8 cellular contexts compared by ENCODE assay signal in the genomic region with DNA sequence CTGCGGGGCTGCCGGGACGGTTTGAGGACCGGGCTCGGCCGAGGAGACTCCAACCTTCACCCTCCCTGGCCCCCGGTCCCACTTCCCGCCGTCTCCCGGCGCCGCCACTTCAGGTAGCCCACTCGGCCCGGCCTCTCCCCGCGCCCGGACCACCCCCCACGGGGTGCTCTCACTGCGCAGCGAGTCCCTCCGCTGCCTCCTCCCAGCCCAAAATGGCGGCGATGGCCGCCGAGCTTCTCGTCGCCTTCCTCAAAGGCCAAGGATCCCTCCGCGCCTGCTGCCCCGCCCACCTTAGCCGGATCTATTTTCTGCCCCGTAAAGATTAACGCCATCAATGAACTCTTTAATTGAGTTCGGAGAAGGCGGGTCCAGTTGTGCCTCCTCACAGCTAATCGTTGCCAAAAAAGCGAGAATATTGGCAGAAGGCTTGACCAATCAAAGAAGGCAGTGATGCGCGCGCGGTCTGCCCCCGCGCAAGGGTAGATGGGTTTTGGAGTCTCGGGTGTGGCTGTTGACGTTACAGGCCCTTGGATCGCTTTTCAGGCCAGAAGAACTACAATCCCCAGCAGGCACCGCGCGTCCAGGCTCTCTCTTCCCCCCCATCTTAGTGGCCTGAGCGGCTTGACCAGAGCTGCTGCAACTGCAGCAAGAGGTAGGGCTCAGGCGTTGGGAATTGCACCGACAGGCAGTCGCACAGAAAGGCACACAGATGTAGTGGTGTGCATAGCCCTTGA. TPM values are rescaled to one million over a fixed set of nuclear protein-coding genes. Genes with fewer than 3 reads are reported as not detected.
A peak's percentile ranks its signal among the peaks of the same experiment; 100 is the strongest.
DNase-seq lines count a peak whose midpoint lies in the region; ATAC-seq and TF ChIP-seq lines count a peak whose summit lies in the region.

A gene with protein sequence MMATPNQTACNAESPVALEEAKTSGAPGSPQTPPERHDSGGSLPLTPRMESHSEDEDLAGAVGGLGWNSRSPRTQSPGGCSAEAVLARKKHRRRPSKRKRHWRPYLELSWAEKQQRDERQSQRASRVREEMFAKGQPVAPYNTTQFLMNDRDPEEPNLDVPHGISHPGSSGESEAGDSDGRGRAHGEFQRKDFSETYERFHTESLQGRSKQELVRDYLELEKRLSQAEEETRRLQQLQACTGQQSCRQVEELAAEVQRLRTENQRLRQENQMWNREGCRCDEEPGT (plus strand): TSS at position 588 of the 734 bp plus-strand sequence. CDS start 919 bp downstream, outside the sequence.

- TF ChIP-seq POLR2A in gastroesophageal sphincter (IDR thresholded peaks at IDR 0.05), result peak; percentile 91 to 95

- peak within 1 kb of the TSS; percentile 18 for H2BK12ac ChIP-seq in neuronal stem cell (ENCODE audit: low read length)

- in situ Hi-C loops in SK-MEL-5 (cut with HindIII; ENCODE audit: low pct_unique_long_range_greater_than_20kb, low sequenced_read_pairs), result no loop called here

- H3K4ac ChIP-seq in neuronal stem cell (ENCODE audit: low read length), result peak within 1 kb of the TSS; percentile 97

- peak within 1 kb of the TSS; percentile 97 for H3K23ac ChIP-seq in neuronal stem cell (ENCODE audit: low read depth, low read length, poor library complexity)

- H3K4me3 ChIP-seq in gastroesophageal sphincter (peak within 1 kb of the TSS; percentile 82 to 95), neuronal stem cell (ENCODE audit: low read length in 2 of 2) (peak within 1 kb of the TSS; percentile 91), subcutaneous abdominal adipose tissue (ENCODE audit: low read depth in 1 of 5, low read length in 5 of 5) (peak within 1 kb of the TSS; percentile 91 to 98 (median 97))

- H3K36me3 Mint-ChIP-seq in HFFc6 (ENCODE audit: low read depth), result peaks cover 23% of the 10 kb centered on the region
- peaks cover 33% of the 10 kb centered on the region for H3K36me3 Mint-ChIP-seq in activated naive CD4-positive, alpha-beta T cell treated with anti-CD3 and anti-CD28 coated beads, Interleukin-2, amount 10 ng/mL, durations not matched to agents 7 days and 5 days

- H2AFZ ChIP-seq in neuronal stem cell (ENCODE audit: low read length), result peak within 1 kb of the TSS; percentile 74

- H2BK15ac ChIP-seq in neuronal stem cell (ENCODE audit: low read length), result peak within 1 kb of the TSS; percentile 87

- TF ChIP-seq EP300 in gastroesophageal sphincter (IDR thresholded peaks at IDR 0.05), result no peak

- H2BK5ac ChIP-seq in neuronal stem cell (ENCODE audit: low read length), result peak within 1 kb of the TSS; percentile 100

- peak within 1 kb of the TSS; percentile 90 for H4K8ac ChIP-seq in neuronal stem cell (ENCODE audit: low read depth, low read length)

- 0 to 1% methylated on average over 13 to 29 of the region's 53 CpGs for whole genome bisulfite sequencing in gastroesophageal sphincter (ENCODE audit: low coverage in 1 of 2), 2 donors
- no CpG with 5 or more reads among the region's 53 CpGs for WGBS in neuronal stem cell (ENCODE audit: extremely low coverage in 2 of 2, insufficient read length in 2 of 2, insufficient replicate concordance in 1 of 2), 2 donors

- CTCF ChIA-PET in activated naive CD4-positive, alpha-beta T cell treated with anti-CD3 and anti-CD28 coated beads, Interleukin-2, amount 10 ng/mL, durations not matched to agents 7 days and 5 days (lab: Charles Lee), result interaction anchor here (1.1 to 4.7 kb wide), 5 partner anchors 9 to 36 kb away, joined by 4 to 63 read pairs (median 23); a partner anchor contains a TSS

- H3K36me3 ChIP-seq in gastroesophageal sphincter (no peaks in the 10 kb centered on the region), neuronal stem cell (replicated peaks in 1 of 2; ENCODE audit: control insufficient read depth in 2 of 2, insufficient read depth in 2 of 2, low read length in 2 of 2) (peaks cover 2 to 15% of the 10 kb centered on the region in 2 donors), subcutaneous abdominal adipose tissue (ENCODE audit: control insufficient read depth in 5 of 5, insufficient read depth in 5 of 5, low read length in 5 of 5) (peaks cover 0 to 5% (median 0%) of the 10 kb centered on the region in 5 donors)

- H3K9me3 ChIP-seq in gastroesophageal sphincter (no peaks in the 10 kb centered on the region), neuronal stem cell (replicated peaks in 1 of 2; ENCODE audit: control insufficient read depth in 2 of 2, insufficient read depth in 1 of 2, low read depth in 1 of 2, low read length in 2 of 2) (no peaks in the 10 kb centered on the region), subcutaneous abdominal adipose tissue (ENCODE audit: control insufficient read depth in 5 of 5, low read length in 5 of 5) (no peaks in the 10 kb centered on the region)

- TF ChIP-seq CTCF in HFFc6 (IDR thresholded peaks at IDR 0.05) (no peak), gastroesophageal sphincter (IDR thresholded peaks at IDR 0.05) (no peak)

- H3K9me3 Mint-ChIP-seq in HFFc6, result no peaks in the 10 kb centered on the region
- H3K9me3 Mint-ChIP-seq in activated naive CD4-positive, alpha-beta T cell treated with anti-CD3 and anti-CD28 coated beads, Interleukin-2, amount 10 ng/mL, durations not matched to agents 7 days and 5 days, result no peaks in the 10 kb centered on the region

- H3K4me1 ChIP-seq in gastroesophageal sphincter (peaks cover 0 to 49% (median 34%) of the 10 kb centered on the region in 3 donors), neuronal stem cell (ENCODE audit: control insufficient read depth in 2 of 2, insufficient read depth in 1 of 2, low read depth in 1 of 2, low read length in 2 of 2) (peaks cover 10 to 11% of the 10 kb centered on the region in 2 donors), subcutaneous abdominal adipose tissue (ENCODE audit: control insufficient read depth in 5 of 5, insufficient read depth in 5 of 5, low read length in 5 of 5) (peaks cover 4 to 44% (median 37%) of the 10 kb centered on the region in 5 donors)

- H2AK5ac ChIP-seq in neuronal stem cell (ENCODE audit: low read depth, low read length), result peak within 1 kb of the TSS; percentile 97

- H3K4me1 Mint-ChIP-seq in HFFc6 (ENCODE audit: low read depth), result peaks cover 47% of the 10 kb centered on the region
- H3K4me1 Mint-ChIP-seq in activated naive CD4-positive, alpha-beta T cell treated with anti-CD3 and anti-CD28 coated beads, Interleukin-2, amount 10 ng/mL, durations not matched to agents 7 days and 5 days, result peaks cover 46% of the 10 kb centered on the region

- peak within 1 kb of the TSS; percentile 26 for H3K14ac ChIP-seq in neuronal stem cell (ENCODE audit: low read length)

- DNase-seq in GM04504 (ENCODE audit: low read depth) (peak; percentile 100), HFFc6 (peak; percentile 100), NAMALWA (ENCODE audit: low spot score) (peak; percentile 100), SK-MEL-5 (ENCODE audit: low read depth, low spot score) (peak; percentile 100), neuronal stem cell (ENCODE audit: low spot score) (peak; percentile 100)
- DNase-seq in activated naive CD4-positive, alpha-beta T cell treated with anti-CD3 and anti-CD28 coated beads, Interleukin-2, amount 10 ng/mL, durations not matched to agents 7 days and 5 days, result peak; percentile 98

- H3K4me3 Mint-ChIP-seq in HFFc6, result peak within 1 kb of the TSS; percentile 99
- H3K4me3 Mint-ChIP-seq in activated naive CD4-positive, alpha-beta T cell treated with anti-CD3 and anti-CD28 coated beads, Interleukin-2, amount 10 ng/mL, durations not matched to agents 7 days and 5 days, result peak within 1 kb of the TSS; percentile 93

- no peaks in the 10 kb centered on the region for H3K27me3 Mint-ChIP-seq in HFFc6 (ENCODE audit: insufficient read depth)
- no peaks in the 10 kb centered on the region for H3K27me3 Mint-ChIP-seq in activated naive CD4-positive, alpha-beta T cell treated with anti-CD3 and anti-CD28 coated beads, Interleukin-2, amount 10 ng/mL, durations not matched to agents 7 days and 5 days

- H3K27ac Mint-ChIP-seq in HFFc6, result peak within 1 kb of the TSS; percentile 99
- peak within 1 kb of the TSS; percentile 95 for H3K27ac Mint-ChIP-seq in activated naive CD4-positive, alpha-beta T cell treated with anti-CD3 and anti-CD28 coated beads, Interleukin-2, amount 10 ng/mL, durations not matched to agents 7 days and 5 days

- H3K27me3 ChIP-seq in gastroesophageal sphincter (no peaks in the 10 kb centered on the region), neuronal stem cell (ENCODE audit: control insufficient read depth in 3 of 3, insufficient read depth in 3 of 3, low read depth in 1 of 3, low read length in 3 of 3) (no peaks in the 10 kb centered on the region), subcutaneous abdominal adipose tissue (ENCODE audit: control insufficient read depth in 5 of 5, insufficient read depth in 4 of 5, low read length in 5 of 5) (no peaks in the 10 kb centered on the region)

- peak; percentile 98 for ATAC-seq in gastroesophageal sphincter

- H3K4me2 ChIP-seq in neuronal stem cell (ENCODE audit: insufficient read depth, low read length, poor library complexity, severe bottlenecking), result peak within 1 kb of the TSS; percentile 65

- peak within 1 kb of the TSS; percentile 100 for H3K18ac ChIP-seq in neuronal stem cell (ENCODE audit: low read length)

- no peaks in the 10 kb centered on the region for H3K79me1 ChIP-seq in neuronal stem cell (ENCODE audit: low read depth, low read length)

- peak within 1 kb of the TSS; percentile 97 for H2BK120ac ChIP-seq in neuronal stem cell (ENCODE audit: low read depth, low read length)

- H4K91ac ChIP-seq in neuronal stem cell (ENCODE audit: low read depth, low read length, poor library complexity), result peak within 1 kb of the TSS; percentile 85

- H3K9ac ChIP-seq in neuronal stem cell (ENCODE audit: low read depth, low read length, poor library complexity) (peak within 1 kb of the TSS; percentile 96), subcutaneous abdominal adipose tissue (ENCODE audit: low read length in 5 of 5) (peak within 1 kb of the TSS; percentile 98 to 100 (median 100))

- peak within 1 kb of the TSS; percentile 95 to 100 (median 100) for H3K27ac ChIP-seq in gastroesophageal sphincter
- peak within 1 kb of the TSS; percentile 95 for H3K27ac ChIP-seq in neuronal stem cell (replicated peaks; ENCODE audit: low read length)
- peak within 1 kb of the TSS; percentile 100 for H3K27ac ChIP-seq in subcutaneous abdominal adipose tissue (ENCODE audit: low read depth, low read length)

RNA-seq across cellular contexts. Expression of the gene that starts here (rescaled TPM):
- 1 to 10 TPM; 4.8 to 9.5 (median 6.2) TPM for total RNA-seq in HFFc6 (2021; fragmentation: NEBNext Ultra II Directional; extraction: Animal tissue kit (Norgen Biotek cat#: 25700))
- total RNA-seq in SK-MEL-5 (2014; rRNA removed; shearing (Covaris generic)), result 14.0 and 14.2 TPM in 2 replicates
- 25.3 and 28.3 TPM in 2 replicates for polyA plus RNA-seq in SK-MEL-5 (2015; cell fraction: cytosol; rRNA removed)
- polyA plus RNA-seq in SK-MEL-5 (2015; cell fraction: nucleus; rRNA removed), result 8.8 and 12.9 TPM in 2 replicates
- 10 to 100 TPM in 1 of 4 donors, 1 to 10 TPM in 3; 3.8 to 11.1 (median 8.6) TPM for total RNA-seq in gastroesophageal sphincter
- 3.9 TPM for polyA plus RNA-seq in neuronal stem cell (2013, experiment 1 of 2)
- polyA plus RNA-seq in neuronal stem cell (2013, experiment 2 of 2), result 3.7 TPM

Comparison
In these comparisons a context has a peak if more than half of its experiments do, and no peak if none do; other contexts are left out.
1. Peak in every context shown above with its lines: DNase-seq, ATAC-seq, H3K4me3 ChIP-seq and H3K27ac ChIP-seq.